In the genomic region with DNA sequence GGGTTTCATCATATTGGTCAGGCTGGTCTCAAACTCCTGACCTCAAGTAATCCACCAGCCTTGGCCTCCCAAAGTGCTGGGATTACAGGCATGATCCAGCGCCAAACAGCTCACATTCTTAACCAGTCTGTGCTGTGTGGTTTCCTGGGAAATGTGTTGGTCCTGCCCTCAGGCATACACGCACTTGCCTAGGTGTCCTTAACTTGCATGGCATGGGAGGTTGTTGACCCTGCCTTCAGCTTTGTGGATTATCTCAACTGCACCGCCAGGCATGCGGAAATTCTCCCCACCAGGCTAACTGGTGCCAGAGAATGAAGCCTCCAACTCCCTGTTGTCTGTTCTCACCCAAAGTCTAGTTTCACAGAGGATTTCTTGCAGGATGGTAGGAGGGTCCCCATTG, we compare ENCODE assay signal across 33 cellular contexts.
"Had no signal": no experiment of that assay in that cellular context is flagged by ENCODE, and none has a peak within 500 bp of the region (broad histone marks: within the 10 kb centered on the region; RNA-seq: fewer than 3 reads in every experiment).

No MANE protein-coding gene starts in this region.

- ATAC-seq: activated CD8-positive, alpha-beta memory T cell treated with anti-CD3 and anti-CD28 coated beads, Interleukin-2, amount 10 ng/mL, durations not matched to agents 7 days and 5 days; activated CD8-positive, alpha-beta T cell treated with anti-CD3 and anti-CD28 coated beads, Interleukin-2, amount 10 ng/mL, durations not matched to agents 7 days and 5 days; activated naive CD8-positive, alpha-beta T cell treated with anti-CD3 and anti-CD28 coated beads, Interleukin-2, amount 50 U/mL, for 24 hours; T-cell; T-helper 17 cell had no signal

- H3K4me1 ChIP-seq: ascending aorta had no signal

- H3K4me3 ChIP-seq: ascending aorta, cardiac muscle cell had no signal

- DNase-seq: activated B cell treated with CpG ODN at 0.5 μM for 24 hours; activated CD4-positive, alpha-beta memory T cell treated with anti-CD3 and anti-CD28 coated beads, Interleukin-2, amount 10 ng/mL, durations not matched to agents 7 days and 5 days; activated CD4-positive, alpha-beta T cell treated with anti-CD3 and anti-CD28 coated beads for 4 hours; activated CD4-positive, alpha-beta T cell treated with anti-CD3 and anti-CD28 coated beads, Interleukin-2, amount 10 ng/mL, durations not matched to agents 7 days and 5 days; activated CD4-positive, alpha-beta T cell treated with anti-CD3 and anti-CD28 coated beads, Interleukin-2, amount 50 U/mL, for 48 hours; activated CD4-positive, CD25-positive, alpha-beta regulatory T cell treated with anti-CD3 and anti-CD28 coated beads, Interleukin-2, amount 50 U/mL, for 72 hours; activated CD8-positive, alpha-beta memory T cell treated with anti-CD3 and anti-CD28 coated beads for 24 hours; activated CD8-positive, alpha-beta memory T cell treated with anti-CD3 and anti-CD28 coated beads, Interleukin-2, amount 10 ng/mL, durations not matched to agents 7 days and 5 days; activated CD8-positive, alpha-beta memory T cell treated with anti-CD3 and anti-CD28 coated beads, Interleukin-2, amount 50 U/mL, for 48 hours; activated CD8-positive, alpha-beta T cell treated with anti-CD3 and anti-CD28 coated beads, Interleukin-2, amount 10 ng/mL, durations not matched to agents 7 days and 5 days; activated effector memory CD4-positive, alpha-beta T cell treated with Interleukin-2 at 50 U/mL for 16 hours; activated gamma-delta T cell; activated naive CD4-positive, alpha-beta T cell treated with anti-CD3 and anti-CD28 coated beads, Interleukin-2, amount 10 ng/mL, durations not matched to agents 7 days and 5 days; activated naive CD4-positive, alpha-beta T cell treated with Interleukin-2 at 50 U/mL for 16 hours; activated naive CD8-positive, alpha-beta T cell treated with anti-CD3 and anti-CD28 coated beads, Interleukin-2, amount 10 ng/mL, durations not matched to agents 7 days and 5 days; activated naive CD8-positive, alpha-beta T cell treated with anti-CD3 and anti-CD28 coated beads, Interleukin-2, amount 50 U/mL, for 24 hours; activated T-cell treated with anti-CD3 and anti-CD28 coated beads, Interleukin-2, amount 50 U/mL, for 24 hours; activated T-cell treated with anti-CD3 and anti-CD28 coated beads, Interleukin-2, amount 50 U/mL, for 48 hours; amygdala; anterior cingulate cortex; caudate nucleus; cerebellar nuclear complex; T-cell; T-helper 17 cell; T-helper 9 cell had no signal

- H3K9me3 Mint-ChIP-seq: activated B cell treated with CpG ODN at 0.5 μM for 24 hours; activated CD4-positive, alpha-beta memory T cell treated with anti-CD3 and anti-CD28 coated beads, Interleukin-2, amount 10 ng/mL, durations not matched to agents 7 days and 5 days; activated CD4-positive, alpha-beta T cell treated with anti-CD3 and anti-CD28 coated beads, Interleukin-2, amount 10 ng/mL, durations not matched to agents 7 days and 5 days; activated naive CD4-positive, alpha-beta T cell treated with anti-CD3 and anti-CD28 coated beads, Interleukin-2, amount 10 ng/mL, durations not matched to agents 7 days and 5 days; activated naive CD4-positive, alpha-beta T cell treated with anti-CD3 and anti-CD28 coated beads, Interleukin-2, amount 50 U/mL, for 24 hours; activated naive CD8-positive, alpha-beta T cell treated with anti-CD3 and anti-CD28 coated beads, Interleukin-2, amount 10 ng/mL, durations not matched to agents 7 days and 5 days; activated naive CD8-positive, alpha-beta T cell treated with anti-CD3 and anti-CD28 coated beads, Interleukin-2, amount 50 U/mL, for 24 hours; activated T-cell treated with anti-CD3 and anti-CD28 coated beads, Interleukin-2, amount 50 U/mL, for 24 hours; activated T-helper 2 cell treated with anti-CD3 and anti-CD28 coated beads, Interferon-gamma antibody, Interleukin-2, Interleukin-4, amounts not matched to agents 10 μg/mL and 5 μg/mL and 100 μg/mL, durations not matched to agents 14 hours and 24 hours and 36 hours; central memory CD8-positive, alpha-beta T cell; T-cell had no signal

- H3K36me3 Mint-ChIP-seq: activated CD8-positive, alpha-beta memory T cell treated with anti-CD3 and anti-CD28 coated beads, Interleukin-2, amount 10 ng/mL, durations not matched to agents 7 days and 5 days; activated naive CD4-positive, alpha-beta T cell treated with anti-CD3 and anti-CD28 coated beads, Interleukin-2, amount 10 ng/mL, durations not matched to agents 7 days and 5 days; activated naive CD8-positive, alpha-beta T cell treated with anti-CD3 and anti-CD28 coated beads, Interleukin-2, amount 10 ng/mL, durations not matched to agents 7 days and 5 days; brain had no signal

- H3K27ac Mint-ChIP-seq: activated B cell treated with CpG ODN at 0.5 μM for 24 hours; activated CD4-positive, alpha-beta memory T cell treated with anti-CD3 and anti-CD28 coated beads, Interleukin-2, amount 10 ng/mL, durations not matched to agents 7 days and 5 days; activated CD4-positive, alpha-beta T cell treated with anti-CD3 and anti-CD28 coated beads, Interleukin-2, amount 10 ng/mL, durations not matched to agents 7 days and 5 days; activated CD8-positive, alpha-beta memory T cell treated with anti-CD3 and anti-CD28 coated beads, Interleukin-2, amount 10 ng/mL, durations not matched to agents 7 days and 5 days; activated CD8-positive, alpha-beta T cell treated with anti-CD3 and anti-CD28 coated beads, Interleukin-2, amount 10 ng/mL, durations not matched to agents 7 days and 5 days; activated naive CD4-positive, alpha-beta T cell treated with anti-CD3 and anti-CD28 coated beads, Interleukin-2, amount 10 ng/mL, durations not matched to agents 7 days and 5 days; activated naive CD4-positive, alpha-beta T cell treated with anti-CD3 and anti-CD28 coated beads, Interleukin-2, amount 50 U/mL, for 24 hours; activated naive CD8-positive, alpha-beta T cell; activated naive CD8-positive, alpha-beta T cell treated with anti-CD3 and anti-CD28 coated beads, Interleukin-2, amount 10 ng/mL, durations not matched to agents 7 days and 5 days; activated naive CD8-positive, alpha-beta T cell treated with anti-CD3 and anti-CD28 coated beads, Interleukin-2, amount 50 U/mL, for 24 hours; activated T-cell treated with anti-CD3 and anti-CD28 coated beads, Interleukin-2, amount 50 U/mL, for 24 hours; activated T-helper 2 cell treated with anti-CD3 and anti-CD28 coated beads, Interferon-gamma antibody, Interleukin-2, Interleukin-4, amounts not matched to agents 10 μg/mL and 5 μg/mL and 100 μg/mL, durations not matched to agents 14 hours and 24 hours and 36 hours; brain; T-cell; T-helper 17 cell had no signal

- H3K4me1 Mint-ChIP-seq: activated B cell treated with CpG ODN at 0.5 μM for 24 hours; activated CD4-positive, alpha-beta memory T cell treated with anti-CD3 and anti-CD28 coated beads, Interleukin-2, amount 10 ng/mL, durations not matched to agents 7 days and 5 days; activated CD4-positive, alpha-beta T cell treated with anti-CD3 and anti-CD28 coated beads, Interleukin-2, amount 10 ng/mL, durations not matched to agents 7 days and 5 days; activated CD8-positive, alpha-beta memory T cell treated with anti-CD3 and anti-CD28 coated beads, Interleukin-2, amount 10 ng/mL, durations not matched to agents 7 days and 5 days; activated naive CD4-positive, alpha-beta T cell treated with anti-CD3 and anti-CD28 coated beads, Interleukin-2, amount 10 ng/mL, durations not matched to agents 7 days and 5 days; activated naive CD4-positive, alpha-beta T cell treated with anti-CD3 and anti-CD28 coated beads, Interleukin-2, amount 50 U/mL, for 24 hours; activated naive CD8-positive, alpha-beta T cell treated with anti-CD3 and anti-CD28 coated beads, Interleukin-2, amount 10 ng/mL, durations not matched to agents 7 days and 5 days; brain; central memory CD8-positive, alpha-beta T cell; T-cell; T-helper 17 cell had no signal

- H3K4me3 Mint-ChIP-seq: activated B cell treated with CpG ODN at 0.5 μM for 24 hours; activated CD4-positive, alpha-beta memory T cell treated with anti-CD3 and anti-CD28 coated beads, Interleukin-2, amount 10 ng/mL, durations not matched to agents 7 days and 5 days; activated CD4-positive, alpha-beta T cell treated with anti-CD3 and anti-CD28 coated beads, Interleukin-2, amount 10 ng/mL, durations not matched to agents 7 days and 5 days; activated CD8-positive, alpha-beta memory T cell treated with anti-CD3 and anti-CD28 coated beads, Interleukin-2, amount 10 ng/mL, durations not matched to agents 7 days and 5 days; activated CD8-positive, alpha-beta T cell treated with anti-CD3 and anti-CD28 coated beads, Interleukin-2, amount 10 ng/mL, durations not matched to agents 7 days and 5 days; activated naive CD4-positive, alpha-beta T cell treated with anti-CD3 and anti-CD28 coated beads, Interleukin-2, amount 10 ng/mL, durations not matched to agents 7 days and 5 days; activated naive CD4-positive, alpha-beta T cell treated with anti-CD3 and anti-CD28 coated beads, Interleukin-2, amount 50 U/mL, for 24 hours; activated naive CD8-positive, alpha-beta T cell; activated naive CD8-positive, alpha-beta T cell treated with anti-CD3 and anti-CD28 coated beads, Interleukin-2, amount 10 ng/mL, durations not matched to agents 7 days and 5 days; activated naive CD8-positive, alpha-beta T cell treated with anti-CD3 and anti-CD28 coated beads, Interleukin-2, amount 50 U/mL, for 24 hours; activated T-cell treated with anti-CD3 and anti-CD28 coated beads, Interleukin-2, amount 50 U/mL, for 24 hours; brain; central memory CD8-positive, alpha-beta T cell; T-cell; T-helper 17 cell had no signal

- H3K36me3 ChIP-seq: ascending aorta, cardiac muscle cell had no signal

- H3K27me3 Mint-ChIP-seq: activated B cell treated with CpG ODN at 0.5 μM for 24 hours; activated CD4-positive, alpha-beta memory T cell treated with anti-CD3 and anti-CD28 coated beads, Interleukin-2, amount 10 ng/mL, durations not matched to agents 7 days and 5 days; activated CD4-positive, alpha-beta T cell treated with anti-CD3 and anti-CD28 coated beads, Interleukin-2, amount 10 ng/mL, durations not matched to agents 7 days and 5 days; activated CD8-positive, alpha-beta memory T cell treated with anti-CD3 and anti-CD28 coated beads, Interleukin-2, amount 10 ng/mL, durations not matched to agents 7 days and 5 days; activated naive CD4-positive, alpha-beta T cell treated with anti-CD3 and anti-CD28 coated beads, Interleukin-2, amount 10 ng/mL, durations not matched to agents 7 days and 5 days; activated naive CD4-positive, alpha-beta T cell treated with anti-CD3 and anti-CD28 coated beads, Interleukin-2, amount 50 U/mL, for 24 hours; activated naive CD8-positive, alpha-beta T cell; activated naive CD8-positive, alpha-beta T cell treated with anti-CD3 and anti-CD28 coated beads, Interleukin-2, amount 10 ng/mL, durations not matched to agents 7 days and 5 days; activated naive CD8-positive, alpha-beta T cell treated with anti-CD3 and anti-CD28 coated beads, Interleukin-2, amount 50 U/mL, for 24 hours; activated T-cell treated with anti-CD3 and anti-CD28 coated beads, Interleukin-2, amount 50 U/mL, for 24 hours; brain; central memory CD8-positive, alpha-beta T cell; T-cell; T-helper 17 cell had no signal

- H3K27me3 ChIP-seq: ascending aorta, cardiac muscle cell had no signal

- H3K9me3 ChIP-seq: ascending aorta had no signal

- H3K27ac ChIP-seq: ascending aorta, cardiac muscle cell, VCaP had no signal
